ENCODE assay signal across 1 cellular context in the genomic region with DNA sequence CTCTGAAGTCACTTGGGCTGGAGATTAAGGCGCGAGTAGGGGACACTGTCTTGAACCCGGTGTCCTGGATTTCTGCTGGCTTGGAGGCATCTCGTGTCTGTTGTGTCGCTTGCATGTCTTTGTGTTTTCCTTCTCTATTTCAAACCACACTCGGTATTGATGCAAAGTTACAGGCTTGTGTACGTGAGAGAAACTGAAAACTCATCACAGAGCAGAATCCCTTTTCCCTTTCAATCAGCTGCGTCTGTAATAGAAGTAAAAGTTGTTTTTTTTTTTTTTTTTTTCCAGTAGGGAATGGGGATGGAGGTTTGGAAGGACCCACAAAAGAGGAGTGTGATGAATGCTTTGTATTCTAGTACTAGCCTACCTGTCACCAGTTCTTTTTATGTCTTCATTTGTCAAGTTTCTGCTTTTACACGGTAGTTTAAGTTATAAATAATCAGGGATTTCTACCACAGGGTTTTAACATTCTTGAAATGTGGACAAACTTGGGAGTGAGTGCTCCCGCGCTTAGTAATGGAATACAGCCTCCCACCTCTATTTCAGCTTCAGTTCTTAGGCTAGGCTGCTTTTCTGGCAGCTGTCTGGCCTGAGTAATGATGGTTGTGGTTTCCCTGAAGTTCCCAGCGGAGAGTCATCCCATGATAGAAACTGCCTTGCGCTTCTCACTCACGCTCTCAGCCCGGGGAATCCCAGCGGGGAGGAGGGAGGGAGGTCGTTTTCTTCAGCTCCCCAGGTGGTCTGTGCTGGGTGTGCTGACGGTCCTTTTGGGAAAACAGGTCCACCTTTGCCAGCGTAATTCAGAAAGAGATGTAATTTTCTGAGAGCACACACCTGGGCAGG.
A peak's percentile ranks its signal among the peaks of the same experiment; 100 is the strongest.
TF ChIP-seq lines count a peak whose summit lies in the region.

No MANE protein-coding gene starts in this region.

TF ChIP-seq in HepG2, 621 proteins besides CTCF, POLR2A, EP300 and RAD21 (continued from another document):
- TF ChIP-seq, protein P1, sequence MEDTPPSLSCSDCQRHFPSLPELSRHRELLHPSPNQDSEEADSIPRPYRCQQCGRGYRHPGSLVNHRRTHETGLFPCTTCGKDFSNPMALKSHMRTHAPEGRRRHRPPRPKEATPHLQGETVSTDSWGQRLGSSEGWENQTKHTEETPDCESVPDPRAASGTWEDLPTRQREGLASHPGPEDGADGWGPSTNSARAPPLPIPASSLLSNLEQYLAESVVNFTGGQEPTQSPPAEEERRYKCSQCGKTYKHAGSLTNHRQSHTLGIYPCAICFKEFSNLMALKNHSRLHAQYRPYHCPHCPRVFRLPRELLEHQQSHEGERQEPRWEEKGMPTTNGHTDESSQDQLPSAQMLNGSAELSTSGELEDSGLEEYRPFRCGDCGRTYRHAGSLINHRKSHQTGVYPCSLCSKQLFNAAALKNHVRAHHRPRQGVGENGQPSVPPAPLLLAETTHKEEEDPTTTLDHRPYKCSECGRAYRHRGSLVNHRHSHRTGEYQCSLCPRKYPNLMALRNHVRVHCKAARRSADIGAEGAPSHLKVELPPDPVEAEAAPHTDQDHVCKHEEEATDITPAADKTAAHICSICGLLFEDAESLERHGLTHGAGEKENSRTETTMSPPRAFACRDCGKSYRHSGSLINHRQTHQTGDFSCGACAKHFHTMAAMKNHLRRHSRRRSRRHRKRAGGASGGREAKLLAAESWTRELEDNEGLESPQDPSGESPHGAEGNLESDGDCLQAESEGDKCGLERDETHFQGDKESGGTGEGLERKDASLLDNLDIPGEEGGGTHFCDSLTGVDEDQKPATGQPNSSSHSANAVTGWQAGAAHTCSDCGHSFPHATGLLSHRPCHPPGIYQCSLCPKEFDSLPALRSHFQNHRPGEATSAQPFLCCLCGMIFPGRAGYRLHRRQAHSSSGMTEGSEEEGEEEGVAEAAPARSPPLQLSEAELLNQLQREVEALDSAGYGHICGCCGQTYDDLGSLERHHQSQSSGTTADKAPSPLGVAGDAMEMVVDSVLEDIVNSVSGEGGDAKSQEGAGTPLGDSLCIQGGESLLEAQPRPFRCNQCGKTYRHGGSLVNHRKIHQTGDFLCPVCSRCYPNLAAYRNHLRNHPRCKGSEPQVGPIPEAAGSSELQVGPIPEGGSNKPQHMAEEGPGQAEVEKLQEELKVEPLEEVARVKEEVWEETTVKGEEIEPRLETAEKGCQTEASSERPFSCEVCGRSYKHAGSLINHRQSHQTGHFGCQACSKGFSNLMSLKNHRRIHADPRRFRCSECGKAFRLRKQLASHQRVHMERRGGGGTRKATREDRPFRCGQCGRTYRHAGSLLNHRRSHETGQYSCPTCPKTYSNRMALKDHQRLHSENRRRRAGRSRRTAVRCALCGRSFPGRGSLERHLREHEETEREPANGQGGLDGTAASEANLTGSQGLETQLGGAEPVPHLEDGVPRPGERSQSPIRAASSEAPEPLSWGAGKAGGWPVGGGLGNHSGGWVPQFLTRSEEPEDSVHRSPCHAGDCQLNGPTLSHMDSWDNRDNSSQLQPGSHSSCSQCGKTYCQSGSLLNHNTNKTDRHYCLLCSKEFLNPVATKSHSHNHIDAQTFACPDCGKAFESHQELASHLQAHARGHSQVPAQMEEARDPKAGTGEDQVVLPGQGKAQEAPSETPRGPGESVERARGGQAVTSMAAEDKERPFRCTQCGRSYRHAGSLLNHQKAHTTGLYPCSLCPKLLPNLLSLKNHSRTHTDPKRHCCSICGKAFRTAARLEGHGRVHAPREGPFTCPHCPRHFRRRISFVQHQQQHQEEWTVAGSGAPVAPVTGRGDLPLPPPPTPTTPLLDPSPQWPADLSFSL (CRISPR knock-in tag; IDR thresholded peaks at IDR 0.05): 0 out of 2 replicates have a peak, but pooled peaks have one; percentile 5
- peak; percentile 50; the same call in 1 of the 2 replicates for TF ChIP-seq SAP130 (CRISPR knock-in tag; IDR thresholded peaks at IDR 0.05; ENCODE audit: low read depth)
- no peak for TF ChIP-seq ZFP36L1 (CRISPR knock-in tag; IDR thresholded peaks at IDR 0.05)
- peak; percentile 33; the same call in 1 of the 2 replicates for TF ChIP-seq KDM2A (CRISPR knock-in tag; IDR thresholded peaks at IDR 0.05; ENCODE audit: borderline replicate concordance, low read depth)
- 0 out of 2 replicates have a peak, but pooled peaks have one; percentile 4 for TF ChIP-seq FOSL2 (CRISPR knock-in tag; IDR thresholded peaks at IDR 0.05)
- 0 out of 2 replicates have a peak, but pooled peaks have one; percentile 51 for TF ChIP-seq KMT2A (CRISPR knock-in tag; IDR thresholded peaks at IDR 0.05)
- no peak for TF ChIP-seq ZNF451 (CRISPR knock-in tag; IDR thresholded peaks at IDR 0.05)
- peak; percentile 91 for TF ChIP-seq ZNF263 (CRISPR knock-in tag; IDR thresholded peaks at IDR 0.05)
- TF ChIP-seq SSRP1 (CRISPR knock-in tag; IDR thresholded peaks at IDR 0.05): no peak
- 0 out of 2 replicates have a peak, but pooled peaks have one; percentile 26 for TF ChIP-seq HDAC1 (CRISPR knock-in tag; IDR thresholded peaks at IDR 0.05)
- no peak; the same call in 1 of the 2 replicates for TF ChIP-seq TBX2 (CRISPR knock-in tag; IDR thresholded peaks at IDR 0.05; ENCODE audit: borderline replicate concordance)
- TF ChIP-seq, protein P2, sequence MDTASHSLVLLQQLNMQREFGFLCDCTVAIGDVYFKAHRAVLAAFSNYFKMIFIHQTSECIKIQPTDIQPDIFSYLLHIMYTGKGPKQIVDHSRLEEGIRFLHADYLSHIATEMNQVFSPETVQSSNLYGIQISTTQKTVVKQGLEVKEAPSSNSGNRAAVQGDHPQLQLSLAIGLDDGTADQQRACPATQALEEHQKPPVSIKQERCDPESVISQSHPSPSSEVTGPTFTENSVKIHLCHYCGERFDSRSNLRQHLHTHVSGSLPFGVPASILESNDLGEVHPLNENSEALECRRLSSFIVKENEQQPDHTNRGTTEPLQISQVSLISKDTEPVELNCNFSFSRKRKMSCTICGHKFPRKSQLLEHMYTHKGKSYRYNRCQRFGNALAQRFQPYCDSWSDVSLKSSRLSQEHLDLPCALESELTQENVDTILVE (CRISPR knock-in tag; IDR thresholded peaks at IDR 0.05): 0 out of 2 replicates have a peak, but pooled peaks have one; percentile 28
- peak; percentile 32; the same call in 1 of the 2 replicates for TF ChIP-seq ZNF788 (CRISPR knock-in tag; IDR thresholded peaks at IDR 0.05; ENCODE audit: borderline replicate concordance)
- TF ChIP-seq MEIS2 (CRISPR knock-in tag; IDR thresholded peaks at IDR 0.05): 0 out of 2 replicates have a peak, but pooled peaks have one; percentile 12
